Comparison of ENCODE assay signal across 17 cellular contexts in the genomic region with DNA sequence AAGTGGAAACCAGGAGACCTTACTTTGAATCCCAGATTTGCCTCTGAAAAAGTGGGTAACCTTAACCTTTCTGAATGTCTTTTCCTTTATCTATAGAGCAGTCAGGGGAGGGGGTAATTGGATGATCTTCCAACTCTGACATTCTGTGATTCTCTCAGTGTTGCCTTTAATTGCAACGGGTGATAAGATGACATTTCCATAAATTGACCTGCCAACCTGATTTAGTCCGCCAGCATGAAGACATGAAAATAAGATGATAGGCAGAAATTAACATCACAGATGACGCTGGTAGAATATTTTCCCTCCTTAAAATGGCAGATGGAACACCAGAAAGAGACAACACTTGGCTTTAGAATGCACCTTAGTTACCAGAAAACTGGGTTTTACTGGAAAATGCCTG.
DNase-seq lines count a peak whose midpoint lies in the region; ATAC-seq, FAIRE-seq and TF ChIP-seq lines count a peak whose summit lies in the region.
"Had no signal": no experiment of that assay in that cellular context is flagged by ENCODE, and none has a peak within 500 bp of the region (broad histone marks: within the 10 kb centered on the region; RNA-seq: fewer than 3 reads in every experiment).

No MANE protein-coding gene starts in this region.

- no peak overlapping the region for H3K9ac ChIP-seq in astrocyte (ENCODE audit: low read length)

- no peaks in the 10 kb centered on the region for H4K20me1 ChIP-seq in astrocyte (ENCODE audit: insufficient read depth, low read length)

- H2AFZ ChIP-seq in astrocyte (ENCODE audit: low read depth, low read length) = no peak overlapping the region
- H2AFZ ChIP-seq: GM23338 had no signal

- no peak overlapping the region for H3K4me2 ChIP-seq in astrocyte (ENCODE audit: low read length)
- H3K4me2 ChIP-seq: GM23338 had no signal

- H3K79me2 ChIP-seq in astrocyte (ENCODE audit: insufficient read depth, low read length) = no peaks in the 10 kb centered on the region

- intact Hi-C loops in heart right ventricle (cut with DNase I) (loop anchor here in 2 of 10 donors (5.0 to 10.0 kb wide), 2 partner anchors 56 to 104 kb away; no protein-coding TSS in a partner anchor), left ventricle myocardium superior (cut with micrococcal nuclease) (no loop called here)
- intact Hi-C loops in CD8-positive, alpha-beta T cell (cut with DNase I, micrococcal nuclease) = no loop called here

- H3K36me3 ChIP-seq in heart right ventricle (no peaks in the 10 kb centered on the region), astrocyte (ENCODE audit: insufficient read depth, low read length) (peaks cover 2% of the 10 kb centered on the region)
- no peaks in the 10 kb centered on the region for H3K36me3 ChIP-seq in CD8-positive, alpha-beta T cell (ENCODE audit: insufficient read depth, low read length)

- peaks cover 24% of the 10 kb centered on the region for H3K27me3 Mint-ChIP-seq in astrocyte (ENCODE audit: low read depth, unreplicated experiment)
- H3K27me3 Mint-ChIP-seq in CD8-positive, alpha-beta T cell (ENCODE audit: low read depth) = peaks cover 19% of the 10 kb centered on the region

- CTCF ChIA-PET in CD8-positive, alpha-beta T cell (lab: Charles Lee) = no interaction called here

- DNase-seq in heart right ventricle = no peak
- DNase-seq in left ventricle myocardium superior = no peak
- DNase-seq in HTR-8/SVneo (ENCODE audit: insufficient read length, low spot score) = no peak
- no peak for DNase-seq in astrocyte (ENCODE audit: low read depth)
- DNase-seq in GM03348 (ENCODE audit: low spot score) = no peak
- no peak for DNase-seq in CD8-positive, alpha-beta T cell
- DNase-seq: C1 segment of cervical spinal cord; Caco-2; CD4-positive, alpha-beta memory T cell; DMS153; DND-41; H9 had no signal

- H3K9me3 ChIP-seq in heart right ventricle (no peaks in the 10 kb centered on the region), astrocyte (ENCODE audit: insufficient read depth, low read depth, low read length) (no peaks in the 10 kb centered on the region)
- no peaks in the 10 kb centered on the region for H3K9me3 ChIP-seq in CD8-positive, alpha-beta T cell (ENCODE audit: low read length)

- H3K27ac ChIP-seq in heart right ventricle = peak overlapping the region; percentile 8 to 91 (median 83)
- H3K27ac ChIP-seq in astrocyte (ENCODE audit: low read depth, low read length) = no peak overlapping the region
- H3K27ac ChIP-seq in CD8-positive, alpha-beta T cell (ENCODE audit: low read depth, low read length) = no peak overlapping the region

- no peaks in the 10 kb centered on the region for H3K9me3 Mint-ChIP-seq in astrocyte (ENCODE audit: unreplicated experiment)
- H3K9me3 Mint-ChIP-seq in CD8-positive, alpha-beta T cell = no peaks in the 10 kb centered on the region
- H3K9me3 Mint-ChIP-seq: CD4-positive, alpha-beta memory T cell; GM23338; H9 had no signal

- POLR2A ChIA-PET in CD8-positive, alpha-beta T cell (lab: Charles Lee) = no interaction called here

- H3K27ac Mint-ChIP-seq in astrocyte (ENCODE audit: unreplicated experiment) = no peak overlapping the region
- no peak overlapping the region for H3K27ac Mint-ChIP-seq in CD8-positive, alpha-beta T cell
- H3K27ac Mint-ChIP-seq: CD4-positive, alpha-beta memory T cell; GM23338; H9 had no signal

- H3K4me3 ChIP-seq in heart right ventricle = no peak overlapping the region
- H3K4me3 ChIP-seq in astrocyte (ENCODE audit: insufficient read depth, low read depth, low read length) = no peak overlapping the region
- no peak overlapping the region for H3K4me3 ChIP-seq in CD8-positive, alpha-beta T cell (ENCODE audit: low read depth, low read length)
- H3K4me3 ChIP-seq: GM12878, GM23338 had no signal

- H3K4me3 Mint-ChIP-seq in astrocyte (ENCODE audit: unreplicated experiment) = no peak overlapping the region
- no peak overlapping the region for H3K4me3 Mint-ChIP-seq in CD8-positive, alpha-beta T cell
- H3K4me3 Mint-ChIP-seq: CD4-positive, alpha-beta memory T cell; GM23338; H9 had no signal

- 61 to 62% methylated on average over 3 of the region's 3 CpGs for WGBS in heart right ventricle, 2 donors

- H3K27me3 ChIP-seq in heart right ventricle (no peaks in the 10 kb centered on the region), astrocyte (ENCODE audit: insufficient read depth, low read length) (no peaks in the 10 kb centered on the region)
- no peaks in the 10 kb centered on the region for H3K27me3 ChIP-seq in CD8-positive, alpha-beta T cell (ENCODE audit: insufficient read depth, low read length)

- FAIRE-seq in HTR-8/SVneo (lab: Jason Lieb, UNC) = peak; percentile 13
- peak; percentile 90 for FAIRE-seq in astrocyte (lab: Jason Lieb, UNC)
- FAIRE-seq: G401.6, GM12878, GM19239 had no signal

- no peaks in the 10 kb centered on the region for H3K4me1 Mint-ChIP-seq in astrocyte (ENCODE audit: low read depth, unreplicated experiment)
- no peaks in the 10 kb centered on the region for H3K4me1 Mint-ChIP-seq in CD8-positive, alpha-beta T cell (ENCODE audit: low read depth)

- ATAC-seq in heart right ventricle = no peak
- ATAC-seq in left ventricle myocardium superior = no peak
- no peak for ATAC-seq in CD8-positive, alpha-beta T cell
- ATAC-seq: GM12878, GM23338, HCT116 had no signal

- TF ChIP-seq CTCF in heart right ventricle (IDR thresholded peaks at IDR 0.05) (no peak), astrocyte (IDR thresholded peaks at IDR 0.05; ENCODE audit: insufficient read depth, low read depth, low read length) (no peak)
- no peak for TF ChIP-seq CTCF in CD8-positive, alpha-beta T cell (IDR thresholded peaks at IDR 0.05)

- peaks cover 2% of the 10 kb centered on the region for H3K36me3 Mint-ChIP-seq in astrocyte (ENCODE audit: low read depth, unreplicated experiment)
- no peaks in the 10 kb centered on the region for H3K36me3 Mint-ChIP-seq in CD8-positive, alpha-beta T cell
- H3K36me3 Mint-ChIP-seq: CD4-positive, alpha-beta memory T cell had no signal

- H3K4me1 ChIP-seq in heart right ventricle (peaks cover 0 to 42% (median 11%) of the 10 kb centered on the region in 9 donors), astrocyte (ENCODE audit: insufficient read depth, low read length) (no peaks in the 10 kb centered on the region)
- no peaks in the 10 kb centered on the region for H3K4me1 ChIP-seq in CD8-positive, alpha-beta T cell (ENCODE audit: insufficient read depth, low read length)
- H3K4me1 ChIP-seq: Caco-2 had no signal

Comparison
In these comparisons a context has a peak if more than half of its experiments do, and no peak if none do; other contexts are left out.
1. H3K27ac ChIP-seq: peak in heart right ventricle (10 of 10); none in astrocyte (single experiment) and CD8-positive, alpha-beta T cell (single experiment).